ENCODE assay signal across 22 cellular contexts in genomic region chr16:65125322-65125721, GRCh38. TPM values are rescaled to one million over a fixed set of nuclear protein-coding genes. Genes with fewer than 3 reads are reported as not detected.
DNase-seq lines count a peak whose midpoint lies in the region; ATAC-seq and TF ChIP-seq lines count a peak whose summit lies in the region.
"Had no signal": no experiment of that assay in that cellular context is flagged by ENCODE, and none has a peak within 500 bp of the region (broad histone marks: within the 10 kb centered on the region; RNA-seq: fewer than 3 reads in every experiment).

No MANE protein-coding gene starts in this region.

- CTCF ChIA-PET in Caco-2 (lab: Charles Lee): no interaction called here

- no peak for ATAC-seq in HG02840 (IDR thresholded peaks at IDR 0.05; ENCODE audit: low FRiP score, unreplicated experiment)
- ATAC-seq: foreskin keratinocyte, WTC11 had no signal

- no peak overlapping the region for H3K4me3 ChIP-seq in Caco-2 (ENCODE audit: low read depth, low read length)
- H3K4me3 ChIP-seq in adipocyte (ENCODE audit: low read length): peak overlapping the region; percentile 90
- peak overlapping the region; percentile 71 to 91 for H3K4me3 ChIP-seq in foreskin fibroblast (ENCODE audit: low read depth in 1 of 2, low read length in 2 of 2)

- H3K9me3 ChIP-seq in Caco-2: no peaks in the 10 kb centered on the region
- no peaks in the 10 kb centered on the region for H3K9me3 ChIP-seq in adipocyte (ENCODE audit: control insufficient read depth, low read length)

- POLR2A ChIA-PET in Caco-2 (lab: Charles Lee): no interaction called here

- H3K9me3 Mint-ChIP-seq in Caco-2 (ENCODE audit: unreplicated experiment): no peaks in the 10 kb centered on the region
- H3K9me3 Mint-ChIP-seq: endodermal cell; T-helper 2 cell treated with Interferon-gamma antibody and Interleukin-4, amounts not matched to agents 5 μg/mL and 100 μg/mL, for 36 hours; WTC11 had no signal

- H3K9ac ChIP-seq in adipocyte (ENCODE audit: low read length): peak overlapping the region; percentile 95

- H3K27me3 ChIP-seq in Caco-2 (replicated peaks; ENCODE audit: control insufficient read depth, insufficient read depth, low read length) (peaks cover 2% of the 10 kb centered on the region), adipocyte (replicated peaks; ENCODE audit: control insufficient read depth, insufficient read depth, low read length) (no peaks in the 10 kb centered on the region)

- intact Hi-C loops in Caco-2 (cut with micrococcal nuclease; ENCODE audit: unreplicated experiment): loop anchor here (10.0 kb wide), 1 partner anchor 1149 kb away; no protein-coding TSS in a partner anchor

- H3K36me3 ChIP-seq in Caco-2 (ENCODE audit: control insufficient read depth, insufficient read depth, low read length) (no peaks in the 10 kb centered on the region; the same call in 1 of the 2 replicates), adipocyte (ENCODE audit: control insufficient read depth, insufficient read depth, low read length, severe bottlenecking) (no peaks in the 10 kb centered on the region)

- peaks cover 15% of the 10 kb centered on the region for H3K4me1 Mint-ChIP-seq in Caco-2 (ENCODE audit: low read depth, unreplicated experiment)

- no peaks in the 10 kb centered on the region for H3K36me3 Mint-ChIP-seq in Caco-2 (ENCODE audit: insufficient read depth, unreplicated experiment)
- H3K36me3 Mint-ChIP-seq: CD4-positive, alpha-beta memory T cell; WTC11 had no signal

- DNase-seq in Caco-2: no peak
- peak; percentile 25 for DNase-seq in adipocyte (ENCODE audit: low read depth)
- no peak for DNase-seq in foreskin fibroblast
- peak; percentile 7 for DNase-seq in renal cortical epithelial cell (ENCODE audit: low read depth)
- no peak for DNase-seq in HUDEP-2 (lab: John Stamatoyannopoulos, UW; ENCODE audit: unreplicated experiment in 76 of 76)
- no peak for DNase-seq in SHP77 treated with DMSO at 0.1 percent for 48 hours (lab: John Stamatoyannopoulos, UW)
- no peak for DNase-seq in DMS53 (lab: John Stamatoyannopoulos, UW)
- DNase-seq: activated CD4-positive, alpha-beta T cell treated with anti-CD3 and anti-CD28 coated beads, Interleukin-2, amount 50 U/mL, for 48 hours; activated gamma-delta T cell treated with Interleukin-2 at 50 U/mL for 16 hours; CD4-positive, alpha-beta memory T cell; endodermal cell; foreskin keratinocyte; midbrain; NCI-H1105; NCI-H69; OCI-M1; retina; SIG-M5; substantia nigra had no signal

- peak overlapping the region; percentile 28 for H3K4me3 Mint-ChIP-seq in Caco-2 (ENCODE audit: unreplicated experiment)
- H3K4me3 Mint-ChIP-seq: CD4-positive, alpha-beta memory T cell; endodermal cell; T-helper 2 cell treated with Interferon-gamma antibody and Interleukin-4, amounts not matched to agents 5 μg/mL and 100 μg/mL, for 36 hours; WTC11 had no signal

- no peak for TF ChIP-seq CTCF in Caco-2 (IDR thresholded peaks at IDR 0.05; ENCODE audit: insufficient read depth in 1 of 2, low read depth in 1 of 2, low read length in 1 of 2, severe bottlenecking in 1 of 2, unreplicated experiment in 1 of 2)
- TF ChIP-seq CTCF in foreskin fibroblast (IDR thresholded peaks at IDR 0.05; ENCODE audit: low read depth, low read length): no peak

- H3K27me3 Mint-ChIP-seq in Caco-2 (ENCODE audit: insufficient read depth, unreplicated experiment): peaks cover 15% of the 10 kb centered on the region

- no TSS peak for BruUV-seq in Caco-2 (replicated peaks; lab: Mats Ljungman, UMichigan)

- peaks cover 52% of the 10 kb centered on the region for H3K4me1 ChIP-seq in Caco-2
- peaks cover 26% of the 10 kb centered on the region for H3K4me1 ChIP-seq in adipocyte (ENCODE audit: control insufficient read depth, insufficient read depth, low read length)
- H3K4me1 ChIP-seq: foreskin keratinocyte had no signal

- H3K27ac Mint-ChIP-seq in Caco-2 (ENCODE audit: unreplicated experiment): peak overlapping the region; percentile 32
- H3K27ac Mint-ChIP-seq: CD4-positive, alpha-beta memory T cell; endodermal cell; T-helper 2 cell treated with Interferon-gamma antibody and Interleukin-4, amounts not matched to agents 5 μg/mL and 100 μg/mL, for 36 hours; WTC11 had no signal

RNA-seq across cellular contexts. Expression of gene CDH11, which starts 3.5 kb away (rescaled TPM):
- total RNA-seq in Caco-2 (2022) (0.37 TPM in 1 of 2 replicates, not detected in the other), renal cortical epithelial cell (3.1 and 7.6 TPM in 2 replicates)
- total RNA-seq: CD4-positive, alpha-beta memory T cell had no signal

Comparison
In these comparisons a context has a peak if more than half of its experiments do, and no peak if none do; other contexts are left out.
1. DNase-seq: peak in adipocyte (single experiment) and renal cortical epithelial cell (single experiment); none in Caco-2 (0 of 2), foreskin fibroblast (0 of 2), HUDEP-2 (0 of 76), SHP77 treated with DMSO at 0.1 percent for 48 hours (single experiment) and DMS53 (single experiment).